ENCODE assay signal across 8 cellular contexts in genomic region chr1:208235983-208236761, GRCh38. TPM values are rescaled to one million over a fixed set of nuclear protein-coding genes. Genes with fewer than 3 reads are reported as not detected.
DNase-seq lines count a peak whose midpoint lies in the region; ATAC-seq lines count a peak whose summit lies in the region.

No MANE protein-coding gene starts in this region.

- no peak overlapping the region for H3K4me3 ChIP-seq in effector memory CD4-positive, alpha-beta T cell (ENCODE audit: insufficient read depth, low read depth, low read length, poor library complexity, severe bottlenecking)

- no peaks in the 10 kb centered on the region for H3K36me3 ChIP-seq in effector memory CD4-positive, alpha-beta T cell (ENCODE audit: control insufficient read depth, insufficient read depth, low read length)

- peaks cover 31% of the 10 kb centered on the region for H3K27me3 Mint-ChIP-seq in activated naive CD8-positive, alpha-beta T cell treated with anti-CD3 and anti-CD28 coated beads, Interleukin-2, amount 50 U/mL, for 24 hours
- H3K27me3 Mint-ChIP-seq in immature natural killer cell (ENCODE audit: low read depth in 3 of 3): peaks cover 12 to 26% (median 18%) of the 10 kb centered on the region in 3 donors
- H3K27me3 Mint-ChIP-seq in stimulated activated naive CD8-positive, alpha-beta T cell treated with anti-CD3 and anti-CD28 coated beads, Interleukin-15, Interleukin-2, amounts not matched to agents 100 ng/mL and 50 ng/mL, for 24 hours: peaks cover 20% of the 10 kb centered on the region

- H3K4me1 ChIP-seq in effector memory CD4-positive, alpha-beta T cell (ENCODE audit: control insufficient read depth, insufficient read depth, low read length, poor library complexity, severe bottlenecking): no peaks in the 10 kb centered on the region

- no peak overlapping the region for H3K27ac ChIP-seq in effector memory CD4-positive, alpha-beta T cell (ENCODE audit: insufficient read depth, low read length, poor library complexity, severe bottlenecking)

- H3K9me3 ChIP-seq in effector memory CD4-positive, alpha-beta T cell (ENCODE audit: control insufficient read depth, low read length): no peaks in the 10 kb centered on the region

- H3K4me1 Mint-ChIP-seq in activated naive CD8-positive, alpha-beta T cell treated with anti-CD3 and anti-CD28 coated beads, Interleukin-2, amount 50 U/mL, for 24 hours: peaks cover 15% of the 10 kb centered on the region
- H3K4me1 Mint-ChIP-seq in immature natural killer cell: peaks cover 14 to 17% of the 10 kb centered on the region in 2 donors
- peaks cover 16% of the 10 kb centered on the region for H3K4me1 Mint-ChIP-seq in stimulated activated naive CD8-positive, alpha-beta T cell treated with anti-CD3 and anti-CD28 coated beads, Interleukin-15, Interleukin-2, amounts not matched to agents 100 ng/mL and 50 ng/mL, for 24 hours (ENCODE audit: low read depth)

- H3K27ac Mint-ChIP-seq in activated naive CD8-positive, alpha-beta T cell treated with anti-CD3 and anti-CD28 coated beads, Interleukin-2, amount 50 U/mL, for 24 hours: peak overlapping the region; percentile 22
- no peak overlapping the region for H3K27ac Mint-ChIP-seq in immature natural killer cell
- no peak overlapping the region for H3K27ac Mint-ChIP-seq in stimulated activated naive CD8-positive, alpha-beta T cell treated with anti-CD3 and anti-CD28 coated beads, Interleukin-15, Interleukin-2, amounts not matched to agents 100 ng/mL and 50 ng/mL, for 24 hours

- H3K9me3 Mint-ChIP-seq in activated naive CD8-positive, alpha-beta T cell treated with anti-CD3 and anti-CD28 coated beads, Interleukin-2, amount 50 U/mL, for 24 hours: no peaks in the 10 kb centered on the region
- H3K9me3 Mint-ChIP-seq in immature natural killer cell: no peaks in the 10 kb centered on the region
- H3K9me3 Mint-ChIP-seq in stimulated activated naive CD8-positive, alpha-beta T cell treated with anti-CD3 and anti-CD28 coated beads, Interleukin-15, Interleukin-2, amounts not matched to agents 100 ng/mL and 50 ng/mL, for 24 hours: no peaks in the 10 kb centered on the region

- H3K4me3 Mint-ChIP-seq in activated naive CD8-positive, alpha-beta T cell treated with anti-CD3 and anti-CD28 coated beads, Interleukin-2, amount 50 U/mL, for 24 hours: peak overlapping the region; percentile 2
- H3K4me3 Mint-ChIP-seq in immature natural killer cell: peak overlapping the region; percentile 10 to 62 (median 47)
- H3K4me3 Mint-ChIP-seq in stimulated activated naive CD8-positive, alpha-beta T cell treated with anti-CD3 and anti-CD28 coated beads, Interleukin-15, Interleukin-2, amounts not matched to agents 100 ng/mL and 50 ng/mL, for 24 hours: peak overlapping the region; percentile 3

- no peaks in the 10 kb centered on the region for H3K36me3 Mint-ChIP-seq in activated naive CD8-positive, alpha-beta T cell treated with anti-CD3 and anti-CD28 coated beads, Interleukin-2, amount 50 U/mL, for 24 hours (ENCODE audit: low read depth)
- H3K36me3 Mint-ChIP-seq in immature natural killer cell: no peaks in the 10 kb centered on the region
- no peaks in the 10 kb centered on the region for H3K36me3 Mint-ChIP-seq in stimulated activated naive CD8-positive, alpha-beta T cell treated with anti-CD3 and anti-CD28 coated beads, Interleukin-15, Interleukin-2, amounts not matched to agents 100 ng/mL and 50 ng/mL, for 24 hours (ENCODE audit: low read depth)

- DNase-seq in AG20443 (ENCODE audit: low spot score) (peak; percentile 75), immature natural killer cell (peak; percentile 16 to 37 (median 23)), 8988T (no peak)
- no peak for DNase-seq in activated naive CD8-positive, alpha-beta T cell treated with anti-CD3 and anti-CD28 coated beads, Interleukin-2, amount 50 U/mL, for 24 hours
- DNase-seq in effector memory CD4-positive, alpha-beta T cell: no peak

- H3K27me3 ChIP-seq in effector memory CD4-positive, alpha-beta T cell (replicated peaks; ENCODE audit: control insufficient read depth, insufficient read depth, low read length, poor library complexity, severe bottlenecking): no peaks in the 10 kb centered on the region

- ATAC-seq in HG02884 (IDR thresholded peaks at IDR 0.05; ENCODE audit: unreplicated experiment): peak; percentile 60
- peak; percentile 70 for ATAC-seq in activated naive CD8-positive, alpha-beta T cell treated with anti-CD3 and anti-CD28 coated beads, Interleukin-2, amount 50 U/mL, for 24 hours
- no peak for ATAC-seq in GM21360 (IDR thresholded peaks at IDR 0.05; ENCODE audit: unreplicated experiment)

RNA-seq across cellular contexts. Expression of gene PLXNA2, which starts 8.0 kb away (rescaled TPM):
- polyA plus RNA-seq in immature natural killer cell: under 1 TPM in 1 of 3 donors, not detected in 2; 0.22 TPM

Comparison
In these comparisons a context has a peak if more than half of its experiments do, and no peak if none do; other contexts are left out.
1. DNase-seq: peak in AG20443 (single experiment) and immature natural killer cell (3 of 3); none in activated naive CD8-positive, alpha-beta T cell treated with anti-CD3 and anti-CD28 coated beads, Interleukin-2, amount 50 U/mL, for 24 hours (single experiment), effector memory CD4-positive, alpha-beta T cell (0 of 3) and 8988T (single experiment).
2. Peak in every context shown above with its lines, with median percentiles within 50 percentile points of each other: H3K4me3 Mint-ChIP-seq.